In the genomic region with DNA sequence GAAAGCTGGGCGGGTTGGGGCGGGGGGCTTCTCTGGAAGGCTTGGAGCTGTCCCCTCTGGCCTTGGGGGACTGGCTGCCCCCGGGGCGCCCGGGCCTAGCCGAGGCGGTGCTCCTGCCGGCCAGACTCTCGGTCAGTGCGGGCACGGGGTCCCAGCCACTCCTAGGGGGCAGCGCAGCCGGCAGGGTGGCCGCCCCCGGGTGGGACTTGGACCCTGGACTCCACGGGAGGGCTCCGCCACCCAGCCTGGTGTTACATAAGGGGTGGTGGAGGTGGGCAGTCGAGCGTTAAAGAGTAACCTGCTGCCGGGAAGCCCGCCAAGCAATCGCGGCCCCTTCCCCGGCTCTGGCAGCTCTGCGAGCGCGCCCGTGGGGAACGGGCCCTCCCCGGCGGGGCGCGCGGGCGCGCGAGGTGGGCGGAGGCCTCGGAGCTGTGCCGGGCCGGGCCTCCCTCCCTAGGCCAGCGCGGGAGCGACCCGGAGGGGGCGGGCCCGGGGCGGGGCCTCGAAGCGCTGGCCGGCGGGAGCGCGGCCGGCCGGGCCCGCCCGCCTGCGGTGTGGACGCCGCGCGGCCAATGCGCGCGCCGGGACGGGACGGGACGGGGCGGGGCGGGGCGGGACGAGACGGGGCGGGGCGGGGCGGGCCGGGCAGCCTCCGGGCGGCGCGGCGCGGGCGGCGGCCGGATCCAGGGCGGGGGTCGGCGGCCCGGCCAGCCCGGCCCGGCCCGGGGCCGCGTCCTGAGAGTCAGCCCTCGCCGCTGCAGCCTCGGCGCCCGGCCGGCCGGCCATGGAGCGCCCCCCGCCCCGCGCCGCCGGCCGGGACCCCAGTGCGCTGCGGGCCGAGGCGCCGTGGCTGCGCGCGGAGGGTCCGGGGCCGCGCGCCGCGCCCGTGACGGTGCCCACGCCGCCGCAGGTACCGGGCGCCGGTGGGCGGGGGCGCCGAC, we compare ENCODE assay signal across 8 cellular contexts. TPM values are rescaled to one million over a fixed set of nuclear protein-coding genes. Genes with fewer than 3 reads are reported as not detected.
DNase-seq lines count a peak whose midpoint lies in the region; ATAC-seq and TF ChIP-seq lines count a peak whose summit lies in the region.

A gene with protein sequence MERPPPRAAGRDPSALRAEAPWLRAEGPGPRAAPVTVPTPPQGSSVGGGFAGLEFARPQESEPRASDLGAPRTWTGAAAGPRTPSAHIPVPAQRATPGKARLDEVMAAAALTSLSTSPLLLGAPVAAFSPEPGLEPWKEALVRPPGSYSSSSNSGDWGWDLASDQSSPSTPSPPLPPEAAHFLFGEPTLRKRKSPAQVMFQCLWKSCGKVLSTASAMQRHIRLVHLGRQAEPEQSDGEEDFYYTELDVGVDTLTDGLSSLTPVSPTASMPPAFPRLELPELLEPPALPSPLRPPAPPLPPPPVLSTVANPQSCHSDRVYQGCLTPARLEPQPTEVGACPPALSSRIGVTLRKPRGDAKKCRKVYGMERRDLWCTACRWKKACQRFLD (plus strand): TSS at position 648 of the 941 bp plus-strand sequence. CDS start 137 bp downstream, at position 785.

- under 1% methylated on average over 136 of the region's 136 CpGs for WGBS in liver

- peak within 1 kb of the TSS; percentile 38 to 55 for H3K9ac ChIP-seq in liver (ENCODE audit: low read depth in 1 of 2, low read length in 2 of 2)

- H3K4me3 ChIP-seq in liver (ENCODE audit: low read depth in 1 of 3, low read length in 3 of 3): peak within 1 kb of the TSS; percentile 69 to 91 (median 88)

- no peak for TF ChIP-seq RAD21 in liver (IDR thresholded peaks at IDR 0.05)

- no peaks in the 10 kb centered on the region for H3K27me3 ChIP-seq in liver (ENCODE audit: control insufficient read depth in 4 of 4, insufficient read depth in 4 of 4, low read length in 3 of 4)

- DNase-seq in NCI-H524 (lab: John Stamatoyannopoulos, UW): peak; percentile 20 to 72
- DNase-seq in NCI-H524 treated with DMSO at 0.1 percent for 48 hours (lab: John Stamatoyannopoulos, UW): no peak
- DNase-seq in NCI-H510A treated with DMSO at 0.1 percent for 48 hours (lab: John Stamatoyannopoulos, UW): peak; percentile 35
- peak; percentile 52 for DNase-seq in activated CD4-positive, alpha-beta T cell treated with anti-CD3 and anti-CD28 coated beads, Interleukin-2, amount 50 U/mL, for 1 hour
- DNase-seq in effector CD4-positive, alpha-beta T cell: peak; percentile 57
- DNase-seq in stimulated activated CD4-positive, alpha-beta T cell treated with anti-CD3 and anti-CD28 coated beads, Interleukin-4, amount 100 ng/mL, for 4 hours: peak; percentile 53 to 71

- H3K9me3 ChIP-seq in liver (ENCODE audit: control insufficient read depth in 4 of 4, low read length in 3 of 4): no peaks in the 10 kb centered on the region

- TF ChIP-seq CTCF in liver (IDR thresholded peaks at IDR 0.05; ENCODE audit: low read depth, low read length, missing input control): no peak

- peak within 1 kb of the TSS; percentile 83 to 93 for H3K27ac ChIP-seq in liver (ENCODE audit: low read depth in 1 of 2, low read length in 2 of 2)

- no peaks in the 10 kb centered on the region for H3K36me3 ChIP-seq in liver (ENCODE audit: control insufficient read depth in 4 of 4, insufficient read depth in 3 of 4, low read depth in 1 of 4, low read length in 3 of 4)

- peaks cover 10 to 80% (median 53%) of the 10 kb centered on the region in 4 donors for H3K4me1 ChIP-seq in liver (ENCODE audit: control insufficient read depth in 4 of 4, insufficient read depth in 4 of 4, low read length in 3 of 4)

- ATAC-seq in HG02885 (IDR thresholded peaks at IDR 0.05; ENCODE audit: poor library complexity, unreplicated experiment): peak; percentile 67

TF ChIP-seq in liver, 16 proteins besides CTCF, POLR2A, EP300 and RAD21:
- TF ChIP-seq FOXA2 (IDR thresholded peaks at IDR 0.05): no peak
- TF ChIP-seq, protein P1, sequence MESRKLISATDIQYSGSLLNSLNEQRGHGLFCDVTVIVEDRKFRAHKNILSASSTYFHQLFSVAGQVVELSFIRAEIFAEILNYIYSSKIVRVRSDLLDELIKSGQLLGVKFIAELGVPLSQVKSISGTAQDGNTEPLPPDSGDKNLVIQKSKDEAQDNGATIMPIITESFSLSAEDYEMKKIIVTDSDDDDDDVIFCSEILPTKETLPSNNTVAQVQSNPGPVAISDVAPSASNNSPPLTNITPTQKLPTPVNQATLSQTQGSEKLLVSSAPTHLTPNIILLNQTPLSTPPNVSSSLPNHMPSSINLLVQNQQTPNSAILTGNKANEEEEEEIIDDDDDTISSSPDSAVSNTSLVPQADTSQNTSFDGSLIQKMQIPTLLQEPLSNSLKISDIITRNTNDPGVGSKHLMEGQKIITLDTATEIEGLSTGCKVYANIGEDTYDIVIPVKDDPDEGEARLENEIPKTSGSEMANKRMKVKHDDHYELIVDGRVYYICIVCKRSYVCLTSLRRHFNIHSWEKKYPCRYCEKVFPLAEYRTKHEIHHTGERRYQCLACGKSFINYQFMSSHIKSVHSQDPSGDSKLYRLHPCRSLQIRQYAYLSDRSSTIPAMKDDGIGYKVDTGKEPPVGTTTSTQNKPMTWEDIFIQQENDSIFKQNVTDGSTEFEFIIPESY (IDR thresholded peaks at IDR 0.05): peak; percentile 15
- TF ChIP-seq FOXA1 (IDR thresholded peaks at IDR 0.05): no peak
- TF ChIP-seq, protein P2, sequence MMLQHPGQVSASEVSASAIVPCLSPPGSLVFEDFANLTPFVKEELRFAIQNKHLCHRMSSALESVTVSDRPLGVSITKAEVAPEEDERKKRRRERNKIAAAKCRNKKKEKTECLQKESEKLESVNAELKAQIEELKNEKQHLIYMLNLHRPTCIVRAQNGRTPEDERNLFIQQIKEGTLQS (IDR thresholded peaks at IDR 0.05): no peak
- TF ChIP-seq JUND (IDR thresholded peaks at IDR 0.05): no peak
- TF ChIP-seq, protein P3, sequence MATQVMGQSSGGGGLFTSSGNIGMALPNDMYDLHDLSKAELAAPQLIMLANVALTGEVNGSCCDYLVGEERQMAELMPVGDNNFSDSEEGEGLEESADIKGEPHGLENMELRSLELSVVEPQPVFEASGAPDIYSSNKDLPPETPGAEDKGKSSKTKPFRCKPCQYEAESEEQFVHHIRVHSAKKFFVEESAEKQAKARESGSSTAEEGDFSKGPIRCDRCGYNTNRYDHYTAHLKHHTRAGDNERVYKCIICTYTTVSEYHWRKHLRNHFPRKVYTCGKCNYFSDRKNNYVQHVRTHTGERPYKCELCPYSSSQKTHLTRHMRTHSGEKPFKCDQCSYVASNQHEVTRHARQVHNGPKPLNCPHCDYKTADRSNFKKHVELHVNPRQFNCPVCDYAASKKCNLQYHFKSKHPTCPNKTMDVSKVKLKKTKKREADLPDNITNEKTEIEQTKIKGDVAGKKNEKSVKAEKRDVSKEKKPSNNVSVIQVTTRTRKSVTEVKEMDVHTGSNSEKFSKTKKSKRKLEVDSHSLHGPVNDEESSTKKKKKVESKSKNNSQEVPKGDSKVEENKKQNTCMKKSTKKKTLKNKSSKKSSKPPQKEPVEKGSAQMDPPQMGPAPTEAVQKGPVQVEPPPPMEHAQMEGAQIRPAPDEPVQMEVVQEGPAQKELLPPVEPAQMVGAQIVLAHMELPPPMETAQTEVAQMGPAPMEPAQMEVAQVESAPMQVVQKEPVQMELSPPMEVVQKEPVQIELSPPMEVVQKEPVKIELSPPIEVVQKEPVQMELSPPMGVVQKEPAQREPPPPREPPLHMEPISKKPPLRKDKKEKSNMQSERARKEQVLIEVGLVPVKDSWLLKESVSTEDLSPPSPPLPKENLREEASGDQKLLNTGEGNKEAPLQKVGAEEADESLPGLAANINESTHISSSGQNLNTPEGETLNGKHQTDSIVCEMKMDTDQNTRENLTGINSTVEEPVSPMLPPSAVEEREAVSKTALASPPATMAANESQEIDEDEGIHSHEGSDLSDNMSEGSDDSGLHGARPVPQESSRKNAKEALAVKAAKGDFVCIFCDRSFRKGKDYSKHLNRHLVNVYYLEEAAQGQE (IDR thresholded peaks at IDR 0.05): peak; percentile 37
- no peak for TF ChIP-seq GABPA (IDR thresholded peaks at IDR 0.05 in 1 of 2, conservative IDR thresholded peaks at IDR 0.05 in 1 of 2)
- peak in 1 of 2 donors; percentile 46 for TF ChIP-seq RXRA (IDR thresholded peaks at IDR 0.05)
- TF ChIP-seq NR2F2 (IDR thresholded peaks at IDR 0.05): no peak
- TF ChIP-seq HNF4A (conservative IDR thresholded peaks at IDR 0.05): peak; percentile 74 to 78
- TF ChIP-seq, protein P4, sequence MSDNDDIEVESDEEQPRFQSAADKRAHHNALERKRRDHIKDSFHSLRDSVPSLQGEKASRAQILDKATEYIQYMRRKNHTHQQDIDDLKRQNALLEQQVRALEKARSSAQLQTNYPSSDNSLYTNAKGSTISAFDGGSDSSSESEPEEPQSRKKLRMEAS (IDR thresholded peaks at IDR 0.05): no peak
- TF ChIP-seq HNF4G (IDR thresholded peaks at IDR 0.05): peak; percentile 45
- TF ChIP-seq YY1 (IDR thresholded peaks at IDR 0.05): peak; percentile 48
- TF ChIP-seq SP1 (IDR thresholded peaks at IDR 0.05): peak; percentile 60
- TF ChIP-seq EGR1 (IDR thresholded peaks at IDR 0.05; ENCODE audit: low read depth in 2 of 2): peak in 1 of 2 donors; percentile 30
- no peak for TF ChIP-seq TAF1 (conservative IDR thresholded peaks at IDR 0.05)
TF ChIP-seq in liver: peak in this region for 8.

RNA-seq across cellular contexts. Expression of the gene that starts here (rescaled TPM):
- total RNA-seq in liver: 10 to 100 TPM; 22.2 to 27.9 TPM
- 10 to 100 TPM; 31.0 to 39.7 TPM for polyA plus RNA-seq in liver
